ENCODE assay signal across 9 cellular contexts in genomic region chr22:27825174-27825573, GRCh38.
DNase-seq lines count a peak whose midpoint lies in the region; ATAC-seq and TF ChIP-seq lines count a peak whose summit lies in the region.
"Had no signal": no experiment of that assay in that cellular context is flagged by ENCODE, and none has a peak within 500 bp of the region (broad histone marks: within the 10 kb centered on the region; RNA-seq: fewer than 3 reads in every experiment).

No MANE protein-coding gene starts in this region.

- no peak for TF ChIP-seq EP300 in Ishikawa (IDR thresholded peaks at IDR 0.05; ENCODE audit: borderline replicate concordance)

- no peak overlapping the region for H3K4me3 ChIP-seq in DOHH2 (ENCODE audit: low read length)

- peak; percentile 37 for TF ChIP-seq RAD21 in Ishikawa (IDR thresholded peaks at IDR 0.05; ENCODE audit: low read depth)

- H3K27ac ChIP-seq in DOHH2 (ENCODE audit: low read depth, low read length) = no peak overlapping the region

- no peak overlapping the region for H3K4me3 Mint-ChIP-seq in activated naive CD8-positive, alpha-beta T cell treated with anti-CD3 and anti-CD28 coated beads, Interleukin-2, amount 50 U/mL, for 24 hours
- H3K4me3 Mint-ChIP-seq in nephron progenitor cell = no peak overlapping the region
- H3K4me3 Mint-ChIP-seq: nephron had no signal

- no peaks in the 10 kb centered on the region for H3K79me2 ChIP-seq in DOHH2 (ENCODE audit: control insufficient read depth, low read length)

- H3K9me2 ChIP-seq in DOHH2 (replicated peaks; ENCODE audit: control insufficient read depth, low read length) = no peaks in the 10 kb centered on the region

- H3K4me1 Mint-ChIP-seq in activated naive CD8-positive, alpha-beta T cell treated with anti-CD3 and anti-CD28 coated beads, Interleukin-2, amount 50 U/mL, for 24 hours = no peaks in the 10 kb centered on the region
- peaks cover 9% of the 10 kb centered on the region for H3K4me1 Mint-ChIP-seq in nephron progenitor cell

- ATAC-seq in activated naive CD8-positive, alpha-beta T cell treated with anti-CD3 and anti-CD28 coated beads, Interleukin-2, amount 50 U/mL, for 24 hours = no peak
- ATAC-seq in HG03095 (IDR thresholded peaks at IDR 0.05; ENCODE audit: unreplicated experiment) = no peak

- H3K9me3 Mint-ChIP-seq in activated naive CD8-positive, alpha-beta T cell treated with anti-CD3 and anti-CD28 coated beads, Interleukin-2, amount 50 U/mL, for 24 hours = no peaks in the 10 kb centered on the region
- H3K9me3 Mint-ChIP-seq in nephron progenitor cell = peaks cover 19% of the 10 kb centered on the region

- H3K9me3 ChIP-seq in DOHH2 (ENCODE audit: control insufficient read depth, insufficient read depth, low read length) = no peaks in the 10 kb centered on the region

- peak; percentile 30 for DNase-seq in activated naive CD8-positive, alpha-beta T cell treated with anti-CD3 and anti-CD28 coated beads, Interleukin-2, amount 50 U/mL, for 24 hours
- no peak for DNase-seq in nephron progenitor cell
- DNase-seq in NCI-H510A (lab: John Stamatoyannopoulos, UW) = no peak
- no peak for DNase-seq in SW 1271 (lab: John Stamatoyannopoulos, UW)
- DNase-seq: NCI-H187 had no signal

- no peaks in the 10 kb centered on the region for H3F3A ChIP-seq in DOHH2 (ENCODE audit: control insufficient read depth, insufficient read depth)

- H3K36me3 ChIP-seq in DOHH2 (ENCODE audit: control insufficient read depth, low read length) = no peaks in the 10 kb centered on the region

- H3K27ac Mint-ChIP-seq in activated naive CD8-positive, alpha-beta T cell treated with anti-CD3 and anti-CD28 coated beads, Interleukin-2, amount 50 U/mL, for 24 hours = no peak overlapping the region
- H3K27ac Mint-ChIP-seq in nephron progenitor cell = no peak overlapping the region
- H3K27ac Mint-ChIP-seq: nephron had no signal

- H3K36me3 Mint-ChIP-seq in activated naive CD8-positive, alpha-beta T cell treated with anti-CD3 and anti-CD28 coated beads, Interleukin-2, amount 50 U/mL, for 24 hours (ENCODE audit: low read depth) = peaks cover 5% of the 10 kb centered on the region
- no peaks in the 10 kb centered on the region for H3K36me3 Mint-ChIP-seq in nephron progenitor cell (ENCODE audit: low read depth)

- H3K27me3 ChIP-seq in DOHH2 (ENCODE audit: control insufficient read depth, low read length) = no peaks in the 10 kb centered on the region

- no peak overlapping the region for H3K4me2 ChIP-seq in DOHH2 (ENCODE audit: low read length)

- H4K20me1 ChIP-seq in DOHH2 (ENCODE audit: control insufficient read depth, insufficient read depth, low read depth, low read length) = no peaks in the 10 kb centered on the region

- H3K27me3 Mint-ChIP-seq in activated naive CD8-positive, alpha-beta T cell treated with anti-CD3 and anti-CD28 coated beads, Interleukin-2, amount 50 U/mL, for 24 hours = no peaks in the 10 kb centered on the region
- peaks cover 18% of the 10 kb centered on the region for H3K27me3 Mint-ChIP-seq in nephron progenitor cell (ENCODE audit: low read depth, poor library complexity)

- TF ChIP-seq CTCF in DOHH2 (IDR thresholded peaks at IDR 0.05; ENCODE audit: low read depth, low read length, poor library complexity, severe bottlenecking) (peak; percentile 79), nephron progenitor cell (IDR thresholded peaks at IDR 0.05) (peak; percentile 31)

- H3K4me1 ChIP-seq in DOHH2 (ENCODE audit: control insufficient read depth, low read length) = no peaks in the 10 kb centered on the region

TF ChIP-seq in Ishikawa, 13 proteins besides CTCF, POLR2A, EP300 and RAD21:
- TF ChIP-seq TCF12 (IDR thresholded peaks at IDR 0.05; ENCODE audit: low read depth) (no peak), YY1 (IDR thresholded peaks at IDR 0.05; ENCODE audit: low read depth) (0 out of 2 replicates have a peak, but pooled peaks have one; percentile 18)
